In the genomic region with DNA sequence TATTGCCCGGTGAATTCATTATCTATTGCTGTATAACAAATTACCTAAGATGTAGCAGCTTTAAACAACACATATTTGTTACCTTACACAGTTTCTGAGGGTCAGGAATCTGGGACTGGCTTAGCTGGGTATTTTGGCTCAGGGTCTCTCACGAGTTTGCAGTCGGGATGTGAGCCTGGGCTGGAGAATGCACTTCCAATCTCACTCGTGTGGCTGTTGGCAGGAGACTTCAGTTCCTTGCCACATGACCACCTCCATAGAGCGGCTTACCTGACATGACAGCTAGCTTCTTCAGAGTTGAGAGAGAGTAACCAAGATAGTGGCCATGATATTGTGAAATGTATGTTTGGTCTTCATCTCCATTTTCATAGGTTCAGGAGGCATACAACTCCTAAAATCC, we compare ENCODE assay signal across 1 cellular context.
TF ChIP-seq lines count a peak whose summit lies in the region.

No MANE protein-coding gene starts in this region.

TF ChIP-seq in K562, 482 proteins besides CTCF, POLR2A, EP300 and RAD21:
- no peak for TF ChIP-seq ZFP36 (IDR thresholded peaks at IDR 0.05; ENCODE audit: low read depth, low read length, partially characterized antibody)
- no peak for TF ChIP-seq SIN3A (IDR thresholded peaks at IDR 0.05; ENCODE audit: borderline replicate concordance in 2 of 2, control insufficient read depth in 1 of 2, low read depth in 2 of 2, low read length in 2 of 2)
- peak; percentile 47 for TF ChIP-seq CEBPB (tag; IDR thresholded peaks at IDR 0.05)
- no peak for TF ChIP-seq PPARD (CRISPR knock-in tag; IDR thresholded peaks at IDR 0.05)
- TF ChIP-seq ZNF165 (CRISPR knock-in tag; IDR thresholded peaks at IDR 0.05; ENCODE audit: borderline replicate concordance): no peak
